Comparison of ENCODE assay signal across 35 cellular contexts in genomic region chr5:121783700-121784099, GRCh38.
"Had no signal": no experiment of that assay in that cellular context is flagged by ENCODE, and none has a peak within 500 bp of the region (broad histone marks: within the 10 kb centered on the region; RNA-seq: fewer than 3 reads in every experiment).

No MANE protein-coding gene starts in this region.

- DNase-seq: activated B cell treated with CpG ODN at 0.5 μM for 24 hours; activated CD4-positive, alpha-beta memory T cell treated with anti-CD3 and anti-CD28 coated beads, Interleukin-2, amount 10 ng/mL, durations not matched to agents 7 days and 5 days; activated CD4-positive, alpha-beta T cell treated with anti-CD3 and anti-CD28 coated beads for 1 hour; activated CD4-positive, alpha-beta T cell treated with anti-CD3 and anti-CD28 coated beads for 36 hours; activated CD4-positive, alpha-beta T cell treated with anti-CD3 and anti-CD28 coated beads for 48 hours; activated CD4-positive, alpha-beta T cell treated with anti-CD3 and anti-CD28 coated beads, Interleukin-2, amount 10 ng/mL, durations not matched to agents 7 days and 5 days; activated CD4-positive, alpha-beta T cell treated with anti-CD3 and anti-CD28 coated beads, Interleukin-2, amount 50 U/mL, for 48 hours; activated CD8-positive, alpha-beta memory T cell treated with anti-CD3 and anti-CD28 coated beads for 24 hours; activated CD8-positive, alpha-beta memory T cell treated with anti-CD3 and anti-CD28 coated beads, Interleukin-2, amount 10 ng/mL, durations not matched to agents 7 days and 5 days; activated CD8-positive, alpha-beta memory T cell treated with anti-CD3 and anti-CD28 coated beads, Interleukin-2, amount 50 U/mL, for 48 hours; activated CD8-positive, alpha-beta T cell treated with anti-CD3 and anti-CD28 coated beads, Interleukin-2, amount 10 ng/mL, durations not matched to agents 7 days and 5 days; activated effector memory CD4-positive, alpha-beta T cell treated with Interleukin-2 at 50 U/mL for 16 hours; activated gamma-delta T cell; activated naive CD4-positive, alpha-beta T cell treated with anti-CD3 and anti-CD28 coated beads, Interleukin-2, amount 10 ng/mL, durations not matched to agents 7 days and 5 days; activated naive CD4-positive, alpha-beta T cell treated with Interleukin-2 at 50 U/mL for 16 hours; activated naive CD8-positive, alpha-beta T cell treated with anti-CD3 and anti-CD28 coated beads, Interleukin-2, amount 10 ng/mL, durations not matched to agents 7 days and 5 days; activated naive CD8-positive, alpha-beta T cell treated with anti-CD3 and anti-CD28 coated beads, Interleukin-2, amount 50 U/mL, for 24 hours; activated T-cell treated with anti-CD3 and anti-CD28 coated beads, Interleukin-2, amount 50 U/mL, for 24 hours; activated T-cell treated with anti-CD3 and anti-CD28 coated beads, Interleukin-2, amount 50 U/mL, for 48 hours; amygdala; anterior cingulate cortex; cerebellar nuclear complex; T-helper 2 cell; T-helper 9 cell had no signal

- H3K4me3 ChIP-seq: ascending aorta, cardiac muscle cell had no signal

- H3K4me3 Mint-ChIP-seq: activated B cell treated with CpG ODN at 0.5 μM for 24 hours; activated CD4-positive, alpha-beta memory T cell treated with anti-CD3 and anti-CD28 coated beads, Interleukin-2, amount 10 ng/mL, durations not matched to agents 7 days and 5 days; activated CD4-positive, alpha-beta T cell treated with anti-CD3 and anti-CD28 coated beads for 36 hours; activated CD4-positive, alpha-beta T cell treated with anti-CD3 and anti-CD28 coated beads, Interleukin-2, amount 10 ng/mL, durations not matched to agents 7 days and 5 days; activated CD8-positive, alpha-beta memory T cell treated with anti-CD3 and anti-CD28 coated beads, Interleukin-2, amount 10 ng/mL, durations not matched to agents 7 days and 5 days; activated CD8-positive, alpha-beta T cell treated with anti-CD3 and anti-CD28 coated beads, Interleukin-2, amount 10 ng/mL, durations not matched to agents 7 days and 5 days; activated naive CD4-positive, alpha-beta T cell treated with anti-CD3 and anti-CD28 coated beads, Interleukin-2, amount 10 ng/mL, durations not matched to agents 7 days and 5 days; activated naive CD4-positive, alpha-beta T cell treated with anti-CD3 and anti-CD28 coated beads, Interleukin-2, amount 50 U/mL, for 24 hours; activated naive CD8-positive, alpha-beta T cell; activated naive CD8-positive, alpha-beta T cell treated with anti-CD3 and anti-CD28 coated beads, Interleukin-2, amount 10 ng/mL, durations not matched to agents 7 days and 5 days; activated naive CD8-positive, alpha-beta T cell treated with anti-CD3 and anti-CD28 coated beads, Interleukin-2, amount 50 U/mL, for 24 hours; activated T-cell treated with anti-CD3 and anti-CD28 coated beads, Interleukin-2, amount 50 U/mL, for 24 hours; brain; central memory CD8-positive, alpha-beta T cell; T-helper 2 cell treated with Interferon-gamma antibody and Interleukin-4, amounts not matched to agents 5 μg/mL and 100 μg/mL, for 36 hours had no signal

- H3K27ac Mint-ChIP-seq: activated B cell treated with CpG ODN at 0.5 μM for 24 hours; activated CD4-positive, alpha-beta memory T cell treated with anti-CD3 and anti-CD28 coated beads, Interleukin-2, amount 10 ng/mL, durations not matched to agents 7 days and 5 days; activated CD4-positive, alpha-beta T cell treated with anti-CD3 and anti-CD28 coated beads for 36 hours; activated CD4-positive, alpha-beta T cell treated with anti-CD3 and anti-CD28 coated beads, Interleukin-2, amount 10 ng/mL, durations not matched to agents 7 days and 5 days; activated CD8-positive, alpha-beta memory T cell treated with anti-CD3 and anti-CD28 coated beads, Interleukin-2, amount 10 ng/mL, durations not matched to agents 7 days and 5 days; activated CD8-positive, alpha-beta T cell treated with anti-CD3 and anti-CD28 coated beads, Interleukin-2, amount 10 ng/mL, durations not matched to agents 7 days and 5 days; activated naive CD4-positive, alpha-beta T cell treated with anti-CD3 and anti-CD28 coated beads, Interleukin-2, amount 10 ng/mL, durations not matched to agents 7 days and 5 days; activated naive CD4-positive, alpha-beta T cell treated with anti-CD3 and anti-CD28 coated beads, Interleukin-2, amount 50 U/mL, for 24 hours; activated naive CD8-positive, alpha-beta T cell; activated naive CD8-positive, alpha-beta T cell treated with anti-CD3 and anti-CD28 coated beads, Interleukin-2, amount 10 ng/mL, durations not matched to agents 7 days and 5 days; activated naive CD8-positive, alpha-beta T cell treated with anti-CD3 and anti-CD28 coated beads, Interleukin-2, amount 50 U/mL, for 24 hours; activated T-cell treated with anti-CD3 and anti-CD28 coated beads, Interleukin-2, amount 50 U/mL, for 24 hours; activated T-helper 2 cell treated with anti-CD3 and anti-CD28 coated beads, Interferon-gamma antibody, Interleukin-2, Interleukin-4, amounts not matched to agents 10 μg/mL and 5 μg/mL and 100 μg/mL, durations not matched to agents 14 hours and 24 hours and 36 hours; brain; T-helper 2 cell treated with Interferon-gamma antibody and Interleukin-4, amounts not matched to agents 5 μg/mL and 100 μg/mL, for 36 hours had no signal

- H3K36me3 Mint-ChIP-seq: activated CD8-positive, alpha-beta memory T cell treated with anti-CD3 and anti-CD28 coated beads, Interleukin-2, amount 10 ng/mL, durations not matched to agents 7 days and 5 days; activated naive CD4-positive, alpha-beta T cell treated with anti-CD3 and anti-CD28 coated beads, Interleukin-2, amount 10 ng/mL, durations not matched to agents 7 days and 5 days; activated naive CD4-positive, alpha-beta T cell treated with anti-CD3 and anti-CD28 coated beads, Interleukin-2, amount 50 U/mL, for 24 hours; activated naive CD8-positive, alpha-beta T cell; activated naive CD8-positive, alpha-beta T cell treated with anti-CD3 and anti-CD28 coated beads, Interleukin-2, amount 10 ng/mL, durations not matched to agents 7 days and 5 days; brain had no signal

- H3K4me1 ChIP-seq: ascending aorta had no signal

- H3K27ac ChIP-seq: ascending aorta, cardiac muscle cell, VCaP had no signal

- ATAC-seq: activated CD4-positive, alpha-beta T cell treated with anti-CD3 and anti-CD28 coated beads for 36 hours; activated CD8-positive, alpha-beta memory T cell treated with anti-CD3 and anti-CD28 coated beads, Interleukin-2, amount 10 ng/mL, durations not matched to agents 7 days and 5 days; activated CD8-positive, alpha-beta T cell treated with anti-CD3 and anti-CD28 coated beads, Interleukin-2, amount 10 ng/mL, durations not matched to agents 7 days and 5 days; activated naive CD8-positive, alpha-beta T cell treated with anti-CD3 and anti-CD28 coated beads, Interleukin-2, amount 50 U/mL, for 24 hours had no signal

- H3K4me1 Mint-ChIP-seq: activated B cell treated with CpG ODN at 0.5 μM for 24 hours; activated CD4-positive, alpha-beta memory T cell treated with anti-CD3 and anti-CD28 coated beads, Interleukin-2, amount 10 ng/mL, durations not matched to agents 7 days and 5 days; activated CD4-positive, alpha-beta T cell treated with anti-CD3 and anti-CD28 coated beads for 36 hours; activated CD4-positive, alpha-beta T cell treated with anti-CD3 and anti-CD28 coated beads, Interleukin-2, amount 10 ng/mL, durations not matched to agents 7 days and 5 days; activated CD8-positive, alpha-beta memory T cell treated with anti-CD3 and anti-CD28 coated beads, Interleukin-2, amount 10 ng/mL, durations not matched to agents 7 days and 5 days; activated naive CD4-positive, alpha-beta T cell treated with anti-CD3 and anti-CD28 coated beads, Interleukin-2, amount 10 ng/mL, durations not matched to agents 7 days and 5 days; activated naive CD4-positive, alpha-beta T cell treated with anti-CD3 and anti-CD28 coated beads, Interleukin-2, amount 50 U/mL, for 24 hours; activated naive CD8-positive, alpha-beta T cell treated with anti-CD3 and anti-CD28 coated beads, Interleukin-2, amount 10 ng/mL, durations not matched to agents 7 days and 5 days; activated naive CD8-positive, alpha-beta T cell treated with anti-CD3 and anti-CD28 coated beads, Interleukin-2, amount 50 U/mL, for 24 hours; brain; central memory CD8-positive, alpha-beta T cell had no signal

- H3K27me3 Mint-ChIP-seq: activated B cell treated with CpG ODN at 0.5 μM for 24 hours; activated CD4-positive, alpha-beta memory T cell treated with anti-CD3 and anti-CD28 coated beads, Interleukin-2, amount 10 ng/mL, durations not matched to agents 7 days and 5 days; activated CD4-positive, alpha-beta T cell treated with anti-CD3 and anti-CD28 coated beads for 36 hours; activated CD4-positive, alpha-beta T cell treated with anti-CD3 and anti-CD28 coated beads, Interleukin-2, amount 10 ng/mL, durations not matched to agents 7 days and 5 days; activated CD8-positive, alpha-beta memory T cell treated with anti-CD3 and anti-CD28 coated beads, Interleukin-2, amount 10 ng/mL, durations not matched to agents 7 days and 5 days; activated naive CD4-positive, alpha-beta T cell treated with anti-CD3 and anti-CD28 coated beads, Interleukin-2, amount 10 ng/mL, durations not matched to agents 7 days and 5 days; activated naive CD4-positive, alpha-beta T cell treated with anti-CD3 and anti-CD28 coated beads, Interleukin-2, amount 50 U/mL, for 24 hours; activated naive CD8-positive, alpha-beta T cell; activated naive CD8-positive, alpha-beta T cell treated with anti-CD3 and anti-CD28 coated beads, Interleukin-2, amount 10 ng/mL, durations not matched to agents 7 days and 5 days; activated naive CD8-positive, alpha-beta T cell treated with anti-CD3 and anti-CD28 coated beads, Interleukin-2, amount 50 U/mL, for 24 hours; activated T-cell treated with anti-CD3 and anti-CD28 coated beads, Interleukin-2, amount 50 U/mL, for 24 hours; central memory CD8-positive, alpha-beta T cell had no signal

- H3K9me3 Mint-ChIP-seq: activated CD4-positive, alpha-beta memory T cell treated with anti-CD3 and anti-CD28 coated beads, Interleukin-2, amount 10 ng/mL, durations not matched to agents 7 days and 5 days; activated CD4-positive, alpha-beta T cell treated with anti-CD3 and anti-CD28 coated beads, Interleukin-2, amount 10 ng/mL, durations not matched to agents 7 days and 5 days; activated naive CD4-positive, alpha-beta T cell treated with anti-CD3 and anti-CD28 coated beads, Interleukin-2, amount 10 ng/mL, durations not matched to agents 7 days and 5 days; activated naive CD4-positive, alpha-beta T cell treated with anti-CD3 and anti-CD28 coated beads, Interleukin-2, amount 50 U/mL, for 24 hours; activated naive CD8-positive, alpha-beta T cell treated with anti-CD3 and anti-CD28 coated beads, Interleukin-2, amount 10 ng/mL, durations not matched to agents 7 days and 5 days; activated T-cell treated with anti-CD3 and anti-CD28 coated beads, Interleukin-2, amount 50 U/mL, for 24 hours; activated T-helper 2 cell treated with anti-CD3 and anti-CD28 coated beads, Interferon-gamma antibody, Interleukin-2, Interleukin-4, amounts not matched to agents 10 μg/mL and 5 μg/mL and 100 μg/mL, durations not matched to agents 14 hours and 24 hours and 36 hours; brain; central memory CD8-positive, alpha-beta T cell; T-helper 2 cell treated with Interferon-gamma antibody and Interleukin-4, amounts not matched to agents 5 μg/mL and 100 μg/mL, for 36 hours had no signal

- H3K27me3 ChIP-seq: ascending aorta, cardiac muscle cell had no signal

- H3K9me3 ChIP-seq: ascending aorta had no signal

- H3K36me3 ChIP-seq: ascending aorta, cardiac muscle cell had no signal

- FAIRE-seq: bronchial epithelial cell, TTC549 had no signal
